Comparison of ENCODE assay signal across 8 cellular contexts in genomic region chr9:114587345-114588149, GRCh38. TPM values are rescaled to one million over a fixed set of nuclear protein-coding genes. Genes with fewer than 3 reads are reported as not detected.
DNase-seq lines count a peak whose midpoint lies in the region; ATAC-seq lines count a peak whose summit lies in the region.

TSS of gene ATP6V1G1 (plus strand) at chr9:114587769. CDS start at chr9:114587839, 70 bp downstream.

- H3K4me1 ChIP-seq in effector memory CD4-positive, alpha-beta T cell (ENCODE audit: control insufficient read depth, insufficient read depth, low read length, poor library complexity, severe bottlenecking), result peaks cover 31% of the 10 kb centered on the region

- peak; percentile 86 for ATAC-seq in GM19468 (IDR thresholded peaks at IDR 0.05; ENCODE audit: extremely low read depth, unreplicated experiment)

- no peaks in the 10 kb centered on the region for H3K27me3 ChIP-seq in effector memory CD4-positive, alpha-beta T cell (replicated peaks; ENCODE audit: control insufficient read depth, insufficient read depth, low read length, poor library complexity, severe bottlenecking)

- H3K36me3 ChIP-seq in effector memory CD4-positive, alpha-beta T cell (ENCODE audit: control insufficient read depth, insufficient read depth, low read length), result no peaks in the 10 kb centered on the region

- H3K9me3 ChIP-seq in effector memory CD4-positive, alpha-beta T cell (ENCODE audit: control insufficient read depth, low read length), result no peaks in the 10 kb centered on the region

- peak; percentile 97 for DNase-seq in CMK (ENCODE audit: low read depth)
- peak; percentile 90 for DNase-seq in HS-5 (ENCODE audit: low read depth)
- DNase-seq in NK-92 treated with Interleukin-12 subunit alpha and Interleukin-12 subunit beta, amount 100 ng/mL, for 24 hours (lab: John Stamatoyannopoulos, UW), result peak; percentile 96
- peak; percentile 98 for DNase-seq in activated CD8-positive, alpha-beta memory T cell treated with anti-CD3 and anti-CD28 coated beads for 24 hours
- peak; percentile 97 to 99 (median 98) for DNase-seq in effector memory CD4-positive, alpha-beta T cell
- peak; percentile 99 for DNase-seq in lung microvascular endothelial cell (ENCODE audit: low read depth in 2 of 2)
- peak; percentile 99 to 100 (median 99) for DNase-seq in stimulated activated CD4-positive, alpha-beta T cell treated with anti-CD3 and anti-CD28 coated beads, TNF-alpha, amount 100 ng/mL, for 48 hours (ENCODE audit: low read depth in 3 of 3)

- peak within 1 kb of the TSS; percentile 68 for H3K4me3 ChIP-seq in effector memory CD4-positive, alpha-beta T cell (ENCODE audit: insufficient read depth, low read depth, low read length, poor library complexity, severe bottlenecking)

- peak within 1 kb of the TSS; percentile 85 for H3K27ac ChIP-seq in effector memory CD4-positive, alpha-beta T cell (ENCODE audit: insufficient read depth, low read length, poor library complexity, severe bottlenecking)

RNA-seq across cellular contexts. Expression of gene ATP6V1G1, which starts in this region (rescaled TPM):
- total RNA-seq in lung microvascular endothelial cell, result 85.9 and 119 TPM in 2 replicates

Comparison
In these comparisons a context has a peak if more than half of its experiments do, and no peak if none do; other contexts are left out.
1. Peak in every context shown above with its lines: DNase-seq, ATAC-seq, H3K4me3 ChIP-seq and H3K27ac ChIP-seq.